In genomic region chr12:24960222-24960855, GRCh38 we compare ENCODE assay signal across 8 cellular contexts. TPM values are rescaled to one million over a fixed set of nuclear protein-coding genes. Genes with fewer than 3 reads are reported as not detected.
DNase-seq lines count a peak whose midpoint lies in the region; ATAC-seq and FAIRE-seq lines count a peak whose summit lies in the region.

No MANE protein-coding gene starts in this region.

- H3K4me3 Mint-ChIP-seq in central memory CD8-positive, alpha-beta T cell = no peak overlapping the region

- FAIRE-seq in RCC 7860 (lab: Jason Lieb, UNC) = no peak

- peak; percentile 66 for ATAC-seq in GM18873 (IDR thresholded peaks at IDR 0.05; ENCODE audit: low FRiP score, unreplicated experiment)
- peak; percentile 74 for ATAC-seq in HG03196 (IDR thresholded peaks at IDR 0.05; ENCODE audit: unreplicated experiment)
- ATAC-seq in central memory CD8-positive, alpha-beta T cell (replicated peaks; ENCODE audit: extremely low read depth, poor library complexity, severe bottlenecking) = peak; percentile 43
- no peak for ATAC-seq in left colon

- no peak overlapping the region for H3K27ac Mint-ChIP-seq in central memory CD8-positive, alpha-beta T cell (ENCODE audit: low read depth)

- intact Hi-C loops in left colon (cut with DNase I, micrococcal nuclease) = no loop called here

- DNase-seq in CD1c-positive myeloid dendritic cell (ENCODE audit: extremely low spot score) (peak; percentile 59), RCC 7860 (ENCODE audit: low spot score) (peak; percentile 31), myocyte (ENCODE audit: low read depth) (peak; percentile 61), midbrain (lab: John Stamatoyannopoulos, UW) (no peak), left colon (no peak)
- no peak for DNase-seq in central memory CD8-positive, alpha-beta T cell (ENCODE audit: low spot score in 2 of 2)

- H3K27me3 Mint-ChIP-seq in central memory CD8-positive, alpha-beta T cell = no peaks in the 10 kb centered on the region

- no peaks in the 10 kb centered on the region for H3K36me3 Mint-ChIP-seq in central memory CD8-positive, alpha-beta T cell (ENCODE audit: insufficient read depth)

- H3K9me3 Mint-ChIP-seq in central memory CD8-positive, alpha-beta T cell = peaks cover 4% of the 10 kb centered on the region

- no peaks in the 10 kb centered on the region for H3K4me1 Mint-ChIP-seq in central memory CD8-positive, alpha-beta T cell

RNA-seq across cellular contexts. Expression of gene BCAT1, which starts 11.4 kb away (rescaled TPM):
- total RNA-seq in myocyte = 70.6 and 98.7 TPM in 2 replicates
- polyA plus RNA-seq in myocyte (2012) = 46.6 TPM
- total RNA-seq in left colon = 1 to 10 TPM; 6.0 to 9.4 TPM

Comparison
In these comparisons a context has a peak if more than half of its experiments do, and no peak if none do; other contexts are left out.
1. DNase-seq: peak in CD1c-positive myeloid dendritic cell (single experiment), RCC 7860 (single experiment) and myocyte (single experiment); none in central memory CD8-positive, alpha-beta T cell (0 of 2), midbrain (single experiment) and left colon (0 of 2).